Comparison of ENCODE assay signal across 17 cellular contexts in genomic region chr17:34570491-34570890, GRCh38. TPM values are rescaled to one million over a fixed set of nuclear protein-coding genes. Genes with fewer than 3 reads are reported as not detected.
DNase-seq lines count a peak whose midpoint lies in the region; ATAC-seq lines count a peak whose summit lies in the region.
"Had no signal": no experiment of that assay in that cellular context is flagged by ENCODE, and none has a peak within 500 bp of the region (broad histone marks: within the 10 kb centered on the region; RNA-seq: fewer than 3 reads in every experiment).

No MANE protein-coding gene starts in this region.

- no peak overlapping the region for H3K4me3 ChIP-seq in GM23248

- 21 to 22% methylated on average over 2 of the region's 2 CpGs for WGBS in GM23248 (ENCODE audit: low coverage in 1 of 2, low lambda C conversion rate in 2 of 2, missing lambda C conversion rate in 2 of 2), 2 experiments

- H3K4me1 ChIP-seq in GM23248 (ENCODE audit: insufficient read depth) = no peaks in the 10 kb centered on the region

- H3K4me2 ChIP-seq in GM23248 (ENCODE audit: unreplicated experiment) = no peak overlapping the region

- H3K36me3 ChIP-seq in GM23248 (ENCODE audit: low read depth) = no peaks in the 10 kb centered on the region

- no peak overlapping the region for H3K27ac ChIP-seq in GM23248

- H3F3A ChIP-seq in GM23248 (ENCODE audit: insufficient read depth) = no peaks in the 10 kb centered on the region

- DNase-seq in Daoy (ENCODE audit: low read depth) (peak; percentile 8), GM23248 (peak; percentile 3), SK-MEL-5 (ENCODE audit: low read depth, low spot score) (peak; percentile 38), left kidney (ENCODE audit: low read depth, low spot score) (peak; percentile 56), DMS114 treated with DMSO at 0.1 percent for 48 hours (lab: John Stamatoyannopoulos, UW; ENCODE audit: unreplicated experiment) (no peak), MV-4-11 (lab: John Stamatoyannopoulos, UW) (no peak)
- DNase-seq: CD4-positive, alpha-beta memory T cell; COR-L47; DMS79; GF-D8; Karpas-422; NCI-H1105; NCI-H1436 treated with DMSO at 0.1 percent for 48 hours; NCI-H526 treated with DMSO at 0.1 percent for 48 hours; SIG-M5 had no signal

- H4K20me1 ChIP-seq in GM23248 (ENCODE audit: insufficient read depth) = no peaks in the 10 kb centered on the region

- no peak overlapping the region for H3K9ac ChIP-seq in GM23248

- H3K27me3 ChIP-seq in GM23248 (replicated peaks; ENCODE audit: insufficient read depth) = 0 out of 2 replicates have a peak, but pooled peaks cover 13% of the 10 kb centered on the region

- ATAC-seq in HG03457 (IDR thresholded peaks at IDR 0.05; ENCODE audit: unreplicated experiment) = no peak

- in situ Hi-C loops in GM23248 (cut with MboI) (no loop called here), SK-MEL-5 (cut with HindIII; ENCODE audit: low pct_unique_long_range_greater_than_20kb, low sequenced_read_pairs) (no loop called here)

- H3K79me2 ChIP-seq in GM23248 (ENCODE audit: insufficient read depth) = no peaks in the 10 kb centered on the region

- no peaks in the 10 kb centered on the region for H3K9me2 ChIP-seq in GM23248 (ENCODE audit: insufficient read depth)

- H2AFZ ChIP-seq in GM23248 = no peak overlapping the region

- H3K9me3 ChIP-seq in GM23248 (ENCODE audit: low read depth) = no peaks in the 10 kb centered on the region

RNA-seq across cellular contexts. Expression of gene TMEM132E, which starts 8.9 kb away (rescaled TPM):
- not detected in 2 replicates for total RNA-seq in Daoy (2014; rRNA removed; shearing (Covaris generic))
- total RNA-seq in GM23248 (2014; rRNA removed; shearing (Covaris generic)) = 0.11 TPM in 1 of 2 replicates, not detected in the other
- not detected in 2 replicates for polyA plus RNA-seq in GM23248 (2016; fragmentation: Nextera tagmentation; extraction: Ambion mirVana)
- total RNA-seq in SK-MEL-5 (2014; rRNA removed; shearing (Covaris generic)) = not detected in 2 replicates
- polyA plus RNA-seq in SK-MEL-5 (2015; cell fraction: cytosol; rRNA removed) = not detected in 2 replicates
- polyA plus RNA-seq in SK-MEL-5 (2015; cell fraction: nucleus; rRNA removed) = not detected in 2 replicates
- total RNA-seq: HT-29 had no signal

Comparison
In these comparisons a context has a peak if more than half of its experiments do, and no peak if none do; other contexts are left out.
1. DNase-seq: peak in Daoy (single experiment), GM23248 (single experiment), SK-MEL-5 (single experiment) and left kidney (single experiment); none in DMS114 treated with DMSO at 0.1 percent for 48 hours (single experiment) and MV-4-11 (single experiment).